In the genomic region with DNA sequence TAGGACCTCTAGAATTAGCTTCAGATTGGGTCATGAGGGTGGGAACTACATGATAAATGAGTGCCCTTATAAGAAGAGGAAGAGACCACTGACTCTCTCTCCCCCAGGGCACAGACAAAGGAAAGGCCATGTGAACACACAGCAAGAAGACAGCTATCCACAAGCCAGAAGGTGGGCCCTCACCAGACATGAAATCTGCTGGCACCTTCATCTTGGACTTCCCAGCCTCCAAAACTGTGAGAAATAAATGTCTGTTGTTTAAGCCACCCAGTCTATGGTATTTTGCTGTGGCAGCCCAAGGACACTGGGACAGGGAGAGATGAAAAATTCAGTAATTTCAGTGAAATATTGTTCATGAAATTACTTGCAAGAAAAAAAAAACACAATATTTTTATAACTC, we compare ENCODE assay signal across 13 cellular contexts. TPM values are rescaled to one million over a fixed set of nuclear protein-coding genes. Genes with fewer than 3 reads are reported as not detected.
A peak's percentile ranks its signal among the peaks of the same experiment; 100 is the strongest.
DNase-seq lines count a peak whose midpoint lies in the region; ATAC-seq and TF ChIP-seq lines count a peak whose summit lies in the region.
"Had no signal": no experiment of that assay in that cellular context is flagged by ENCODE, and none has a peak within 500 bp of the region (broad histone marks: within the 10 kb centered on the region; RNA-seq: fewer than 3 reads in every experiment).

No MANE protein-coding gene starts in this region.

- peaks cover 87% of the 10 kb centered on the region for H3K79me2 ChIP-seq in osteoblast (ENCODE audit: insufficient read depth, low read length)

- no peaks in the 10 kb centered on the region for H3K9me3 ChIP-seq in left ventricle myocardium inferior (replicated peaks)
- H3K9me3 ChIP-seq in colonic mucosa, result no peaks in the 10 kb centered on the region
- H3K9me3 ChIP-seq in osteoblast (ENCODE audit: low read depth, low read length), result no peaks in the 10 kb centered on the region
- no peaks in the 10 kb centered on the region for H3K9me3 ChIP-seq in vagina
- H3K9me3 ChIP-seq: right lobe of liver had no signal

- no peak for ATAC-seq in HG03196 (IDR thresholded peaks at IDR 0.05; ENCODE audit: unreplicated experiment)
- ATAC-seq in GM19455 (IDR thresholded peaks at IDR 0.05; ENCODE audit: unreplicated experiment), result no peak
- ATAC-seq: HCT116, right lobe of liver had no signal

- H3K4me1 ChIP-seq in left ventricle myocardium inferior (peaks cover 66% of the 10 kb centered on the region), colonic mucosa (no peaks in the 10 kb centered on the region), osteoblast (ENCODE audit: insufficient read depth, low read length) (peaks cover 28% of the 10 kb centered on the region), vagina (peaks cover 69% of the 10 kb centered on the region)

- no peak overlapping the region for H2AFZ ChIP-seq in osteoblast (ENCODE audit: low read length)

- H4K20me1 ChIP-seq in osteoblast (ENCODE audit: insufficient read depth, low read length), result peaks cover 41% of the 10 kb centered on the region

- H3K4me3 ChIP-seq in left ventricle myocardium inferior, result no peak overlapping the region
- no peak overlapping the region for H3K4me3 ChIP-seq in colonic mucosa
- no peak overlapping the region for H3K4me3 ChIP-seq in osteoblast (ENCODE audit: insufficient read depth, low read length)
- no peak overlapping the region for H3K4me3 ChIP-seq in vagina
- H3K4me3 ChIP-seq: right lobe of liver had no signal

- H3K27ac ChIP-seq in left ventricle myocardium inferior (replicated peaks) (peak overlapping the region; percentile 43), colonic mucosa (peak overlapping the region; percentile 57), osteoblast (ENCODE audit: low read depth, low read length) (peak overlapping the region; percentile 33), vagina (peak overlapping the region; percentile 60)

- peak overlapping the region; percentile 43 for H3K4me2 ChIP-seq in osteoblast (ENCODE audit: insufficient read depth, low read length)

- TF ChIP-seq POLR2A in vagina (IDR thresholded peaks at IDR 0.05), result no peak

- H3K27me3 ChIP-seq in left ventricle myocardium inferior (ENCODE audit: low read depth) (no peaks in the 10 kb centered on the region), colonic mucosa (no peaks in the 10 kb centered on the region), osteoblast (ENCODE audit: insufficient read depth, low read length) (no peaks in the 10 kb centered on the region), vagina (no peaks in the 10 kb centered on the region)
- H3K27me3 ChIP-seq: right lobe of liver had no signal

- no peak overlapping the region for H3K9ac ChIP-seq in colonic mucosa (ENCODE audit: low read depth in 2 of 2, low read length in 2 of 2)

- H3K36me3 ChIP-seq in left ventricle myocardium inferior (no peaks in the 10 kb centered on the region), colonic mucosa (no peaks in the 10 kb centered on the region), osteoblast (ENCODE audit: insufficient read depth, low read length) (no peaks in the 10 kb centered on the region), vagina (no peaks in the 10 kb centered on the region)
- H3K36me3 ChIP-seq: right lobe of liver had no signal

- intact Hi-C loops in left ventricle myocardium inferior (cut with micrococcal nuclease), result no loop called here
- intact Hi-C loops in cardiac septum (cut with DNase I), result loop anchor here (10.0 kb wide), 1 partner anchor 88 kb away; no protein-coding TSS in a partner anchor
- intact Hi-C loops in colonic mucosa (cut with DNase I), result no loop called here
- intact Hi-C loops in vagina (cut with DNase I), result no loop called here

- no peak for DNase-seq in left ventricle myocardium inferior
- no peak for DNase-seq in cardiac septum (ENCODE audit: low spot score)
- DNase-seq in colonic mucosa, result no peak
- DNase-seq in osteoblast (ENCODE audit: insufficient read length, low spot score, missing footprints), result no peak
- DNase-seq in vagina (ENCODE audit: extremely low spot score in 2 of 2), result no peak
- DNase-seq in HCEC 1CT, result no peak
- DNase-seq: activated CD4-positive, CD25-positive, alpha-beta regulatory T cell treated with anti-CD3 and anti-CD28 coated beads, Interleukin-2, amount 50 U/mL, for 72 hours; activated T-cell treated with anti-CD3 and anti-CD28 coated beads, Interleukin-2, amount 50 U/mL, for 24 hours; effector CD4-positive, alpha-beta T cell; right lobe of liver had no signal

- no peak for TF ChIP-seq CTCF in left ventricle myocardium inferior (IDR thresholded peaks at IDR 0.05; ENCODE audit: borderline replicate concordance)
- no peak for TF ChIP-seq CTCF in colonic mucosa (IDR thresholded peaks at IDR 0.05)
- no peak for TF ChIP-seq CTCF in osteoblast (IDR thresholded peaks at IDR 0.05; ENCODE audit: extremely low read depth, low read depth, low read length)
- no peak for TF ChIP-seq CTCF in vagina (IDR thresholded peaks at IDR 0.05)

RNA-seq across cellular contexts. Expression of a gene that starts 5.9 kb away (rescaled TPM):
- total RNA-seq in left ventricle myocardium inferior (75.4 TPM), cardiac septum (102 TPM), colonic mucosa (10 to 100 TPM; 44.4 to 60.2 TPM), osteoblast (171 and 189 TPM in 2 replicates), vagina (70.0 TPM)
